7 cellular contexts compared by ENCODE assay signal in the genomic region with DNA sequence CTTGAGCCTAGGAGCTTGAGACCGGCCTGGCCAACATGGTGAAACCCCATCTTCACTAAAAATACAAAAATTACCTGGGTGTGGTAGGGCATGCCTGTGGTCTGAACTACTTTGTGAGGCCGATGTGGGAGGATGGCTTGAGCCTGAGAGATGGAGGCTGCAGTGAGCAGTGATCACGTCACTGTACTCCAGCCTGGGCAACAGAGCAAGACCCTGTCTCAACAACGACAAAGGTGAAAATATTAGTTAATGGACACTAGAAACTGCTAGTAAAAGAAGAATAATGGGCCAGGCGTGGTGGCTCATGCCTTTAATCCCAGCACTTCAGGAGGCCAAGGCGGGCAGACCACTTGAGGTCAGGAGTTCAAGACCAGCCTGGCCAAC.
DNase-seq lines count a peak whose midpoint lies in the region; ATAC-seq, FAIRE-seq and TF ChIP-seq lines count a peak whose summit lies in the region.
"Not testable (repeated sequence)": the region's sequence is repeated elsewhere in the genome, so short reads cannot be mapped to it uniquely, and the experiment has no call there.

No MANE protein-coding gene starts in this region.

- H3K23ac ChIP-seq in H9 (ENCODE audit: insufficient read length, low read depth, low read length); H1 (ENCODE audit: insufficient read length): not testable (repeated sequence)

- H3K27me3 ChIP-seq in H9 (ENCODE audit: insufficient read depth, low read length); RWPE2 (ENCODE audit: insufficient read depth, poor library complexity, severe bottlenecking); K562 (ENCODE audit: control insufficient read depth in 2 of 2, insufficient read depth in 2 of 2, low read length in 2 of 2); H1 (replicated peaks in 1 of 4; ENCODE audit: control insufficient read depth in 3 of 4, extremely low read depth in 1 of 4, insufficient read depth in 3 of 4, low read length in 3 of 4): not testable (repeated sequence)

- not testable (repeated sequence) for H4K8ac ChIP-seq in H9 (replicated peaks; ENCODE audit: insufficient read length, low read depth, low read length); H1 (ENCODE audit: extremely low read depth, insufficient read depth, low read length)

- not testable (repeated sequence) for H3K18ac ChIP-seq in H9 (ENCODE audit: insufficient read length, low read depth, low read length); H1 (ENCODE audit: extremely low read depth, low read length)

- not testable (repeated sequence) for H3K36me3 ChIP-seq in RWPE2 (ENCODE audit: low read depth); K562 (ENCODE audit: control insufficient read depth, insufficient read depth, low read length); H1 (ENCODE audit: control insufficient read depth in 2 of 4, insufficient read depth in 4 of 4, low read length in 3 of 4)

- H3T11ph ChIP-seq in H9 (ENCODE audit: low read length), result not testable (repeated sequence)

- not testable (repeated sequence) for H3K4ac ChIP-seq in H9 (ENCODE audit: low read depth, low read length); H1 (replicated peaks; ENCODE audit: insufficient read length, low read depth, low read length)

- H2AFZ ChIP-seq in H9 (ENCODE audit: low read length); K562 (ENCODE audit: low read depth, low read length); H1 (ENCODE audit: low read length): not testable (repeated sequence)

- in situ Hi-C loops in K562 (cut with MboI), result not testable (repeated sequence)

- not testable (repeated sequence) for TF ChIP-seq RAD21 in K562 (CRISPR knock-in tag; conservative IDR thresholded peaks at IDR 0.05 in 1 of 2, IDR thresholded peaks at IDR 0.05 in 1 of 2); H1 (IDR thresholded peaks at IDR 0.05 in 1 of 2, conservative IDR thresholded peaks at IDR 0.05 in 1 of 2; ENCODE audit: low read depth in 2 of 2, low read length in 2 of 2)

- not testable (repeated sequence) for ATAC-seq in RWPE2 (ENCODE audit: low read depth); K562; stimulated activated effector memory CD8-positive, alpha-beta T cell treated with anti-CD3 and anti-CD28 coated beads, Interleukin-12 subunit alpha, Interleukin-12 subunit beta, amount 100 ng/mL, for 72 hours

- H4K5ac ChIP-seq in H9 (ENCODE audit: insufficient read length, low read depth, low read length); H1 (ENCODE audit: insufficient read length, low read depth, low read length): not testable (repeated sequence)

- not testable (repeated sequence) for H2BK5ac ChIP-seq in H9 (ENCODE audit: insufficient read length, low read length)
- H2BK5ac ChIP-seq in H1 (ENCODE audit: low read depth, low read length), result 0 out of 2 replicates have a peak overlapping the region, but pooled peaks have one; percentile 31

- H3K9me3 Mint-ChIP-seq in H9; glutamatergic neuron (ENCODE audit: unreplicated experiment); mesothelial cell of epicardium; stimulated activated effector memory CD8-positive, alpha-beta T cell treated with anti-CD3 and anti-CD28 coated beads, Interleukin-12 subunit alpha, Interleukin-12 subunit beta, amount 100 ng/mL, for 72 hours: not testable (repeated sequence)

- H3K9ac ChIP-seq in H9 (ENCODE audit: extremely low read depth, insufficient read length, low read length); K562 (ENCODE audit: insufficient read depth in 1 of 2, low read depth in 2 of 2, low read length in 2 of 2); H1 (replicated peaks in 1 of 4; ENCODE audit: extremely low read depth in 1 of 4, low read depth in 3 of 4, low read length in 3 of 4): not testable (repeated sequence)

- H2BK12ac ChIP-seq in H9 (ENCODE audit: insufficient read length, low read depth, low read length); H1 (ENCODE audit: low read depth, low read length): not testable (repeated sequence)

- H3K9me1 ChIP-seq in K562 (ENCODE audit: control insufficient read depth, insufficient read depth, low read length), result not testable (repeated sequence)

- H3K4me1 ChIP-seq in H9 (ENCODE audit: insufficient read depth, low read length), result peaks cover 14% of the 10 kb centered on the region
- H3K4me1 ChIP-seq in RWPE2 (ENCODE audit: insufficient read depth, poor library complexity, severe bottlenecking), result peaks cover 39% of the 10 kb centered on the region
- not testable (repeated sequence) for H3K4me1 ChIP-seq in K562 (replicated peaks in 1 of 2; ENCODE audit: control insufficient read depth in 2 of 2, insufficient read depth in 2 of 2, low read length in 2 of 2)
- H3K4me1 ChIP-seq in H1 (replicated peaks in 1 of 4; ENCODE audit: control insufficient read depth in 3 of 4, insufficient read depth in 4 of 4, low read length in 3 of 4), result peaks cover 2 to 18% (median 11%) of the 10 kb centered on the region in 4 experiments; a peak in 6 of 7 replicates

- not testable (repeated sequence) for H3K79me1 ChIP-seq in H9 (ENCODE audit: insufficient read depth, low read depth, low read length, poor library complexity, severe bottlenecking); H1 (ENCODE audit: low read depth, low read length)

- not testable (repeated sequence) for H3K4me2 ChIP-seq in H9 (ENCODE audit: insufficient read depth, insufficient read length, low read length); K562 (ENCODE audit: insufficient read depth, low read length); H1 (ENCODE audit: insufficient read depth in 1 of 2, low read depth in 2 of 2, low read length in 2 of 2)

- H3K4me3 Mint-ChIP-seq in H9, result peak overlapping the region in 1 of 2 experiments; percentile 64; a peak in 1 of 5 replicates
- not testable (repeated sequence) for H3K4me3 Mint-ChIP-seq in glutamatergic neuron (ENCODE audit: unreplicated experiment); mesothelial cell of epicardium; stimulated activated effector memory CD8-positive, alpha-beta T cell treated with anti-CD3 and anti-CD28 coated beads, Interleukin-12 subunit alpha, Interleukin-12 subunit beta, amount 100 ng/mL, for 72 hours

- TF ChIP-seq CTCF in H9 (conservative IDR thresholded peaks at IDR 0.05); RWPE2 (IDR thresholded peaks at IDR 0.05; ENCODE audit: poor library complexity, severe bottlenecking); K562 (IDR thresholded peaks at IDR 0.05 in 2 of 3, conservative IDR thresholded peaks at IDR 0.05 in 1 of 3; ENCODE audit: insufficient read depth in 2 of 3, low read depth in 1 of 3, low read length in 3 of 3); H1 (IDR thresholded peaks at IDR 0.05; ENCODE audit: control extremely low read depth in 1 of 3, insufficient read depth in 1 of 3, low read depth in 1 of 3, low read length in 3 of 3); glutamatergic neuron (IDR thresholded peaks at IDR 0.05; ENCODE audit: partially characterized antibody, unreplicated experiment); mesothelial cell of epicardium (IDR thresholded peaks at IDR 0.05; ENCODE audit: unreplicated experiment): not testable (repeated sequence)

- not testable (repeated sequence) for H3K27me3 Mint-ChIP-seq in H9 (ENCODE audit: low read depth); glutamatergic neuron (ENCODE audit: unreplicated experiment); mesothelial cell of epicardium (ENCODE audit: low read depth)

- H4K20me1 ChIP-seq in H9 (ENCODE audit: control insufficient read depth, insufficient read depth, insufficient read length); K562 (replicated peaks; ENCODE audit: control insufficient read depth, insufficient read depth, low read length); H1 (replicated peaks in 1 of 2; ENCODE audit: control insufficient read depth in 1 of 2, insufficient read depth in 2 of 2, low read length in 2 of 2): not testable (repeated sequence)

- not testable (repeated sequence) for H4K91ac ChIP-seq in H9 (ENCODE audit: insufficient read length, low read depth, low read length); H1 (replicated peaks; ENCODE audit: insufficient read length, low read length)

- not testable (repeated sequence) for H3K14ac ChIP-seq in H9 (ENCODE audit: insufficient read depth, low read length); H1 (ENCODE audit: insufficient read length)

- H3K23me2 ChIP-seq in H9 (ENCODE audit: insufficient read length, low read depth, low read length, poor library complexity, severe bottlenecking); H1 (ENCODE audit: low read depth, low read length): not testable (repeated sequence)

- H2BK120ac ChIP-seq in H9 (ENCODE audit: low read depth, low read length, poor library complexity, severe bottlenecking); H1 (replicated peaks; ENCODE audit: low read depth, low read length): not testable (repeated sequence)

- WGBS in H9 (ENCODE audit: extremely low coverage, insufficient read length, low lambda C conversion rate), result no CpG with 5 or more reads among the region's 6 CpGs
- 86% methylated on average over 6 of the region's 6 CpGs for WGBS in K562 (ENCODE audit: insufficient coverage, low coverage, missing lambda C conversion rate)
- WGBS in H1 (ENCODE audit: extremely low coverage in 1 of 2, insufficient coverage in 1 of 2, insufficient read length in 1 of 2, insufficient replicate concordance in 2 of 2, low coverage in 1 of 2, low lambda C conversion rate in 2 of 2, missing lambda C conversion rate in 1 of 2), 2 experiments, result 92% methylated on average over 6 of the region's 6 CpGs; no CpG with 5 or more reads in 1 of the 2 experiments

- H3K27ac Mint-ChIP-seq in H9 (peak overlapping the region; percentile 79 to 90 (median 87); a peak in 4 of 7 replicates), glutamatergic neuron (ENCODE audit: unreplicated experiment) (peak overlapping the region; percentile 15), mesothelial cell of epicardium (peak overlapping the region; percentile 39)
- peak overlapping the region; percentile 10 for H3K27ac Mint-ChIP-seq in stimulated activated effector memory CD8-positive, alpha-beta T cell treated with anti-CD3 and anti-CD28 coated beads, Interleukin-12 subunit alpha, Interleukin-12 subunit beta, amount 100 ng/mL, for 72 hours

- DNase-seq in H9; RWPE2 (ENCODE audit: low spot score); K562 (ENCODE audit: extremely low read depth in 1 of 4, low spot score in 3 of 4); H1 (ENCODE audit: low read depth in 1 of 2, low spot score in 2 of 2); glutamatergic neuron; mesothelial cell of epicardium (ENCODE audit: low spot score in 2 of 2, unreplicated experiment in 2 of 2); stimulated activated effector memory CD8-positive, alpha-beta T cell treated with anti-CD3 and anti-CD28 coated beads, Interleukin-12 subunit alpha, Interleukin-12 subunit beta, amount 100 ng/mL, for 72 hours (ENCODE audit: low spot score in 2 of 2): not testable (repeated sequence)

- H3K9me3 ChIP-seq in H9 (ENCODE audit: control insufficient read depth, low read depth, low read length); RWPE2 (ENCODE audit: severe bottlenecking); K562 (replicated peaks; ENCODE audit: control insufficient read depth, insufficient read depth, low read depth, low read length); H1 (ENCODE audit: insufficient read depth in 2 of 2, low read depth in 1 of 2, low read length in 1 of 2): not testable (repeated sequence)

- not testable (repeated sequence) for TF ChIP-seq EP300 in K562 (IDR thresholded peaks at IDR 0.05; ENCODE audit: low read length); H1 (IDR thresholded peaks at IDR 0.05; ENCODE audit: borderline replicate concordance in 1 of 2, low read depth in 2 of 2, low read length in 2 of 2)

- not testable (repeated sequence) for H2AK5ac ChIP-seq in H9 (ENCODE audit: insufficient read length, low read length); H1 (ENCODE audit: low read depth, low read length)

- intact Hi-C loops in K562 (cut with micrococcal nuclease), result not testable (repeated sequence)

- H3K36me3 Mint-ChIP-seq in H9 (ENCODE audit: insufficient read depth in 1 of 3, low read depth in 3 of 3); glutamatergic neuron (ENCODE audit: unreplicated experiment); mesothelial cell of epicardium; stimulated activated effector memory CD8-positive, alpha-beta T cell treated with anti-CD3 and anti-CD28 coated beads, Interleukin-12 subunit alpha, Interleukin-12 subunit beta, amount 100 ng/mL, for 72 hours: not testable (repeated sequence)

- H2BK20ac ChIP-seq in H9 (ENCODE audit: low read depth, low read length, poor library complexity, severe bottlenecking); H1 (ENCODE audit: low read length): not testable (repeated sequence)

- BruUV-seq in K562 (replicated peaks; lab: Mats Ljungman, UMichigan), result not testable (repeated sequence)

- not testable (repeated sequence) for H3K56ac ChIP-seq in H9 (ENCODE audit: insufficient read length, low read depth, low read length); H1 (replicated peaks; ENCODE audit: insufficient read length, low read depth, low read length)

- not testable (repeated sequence) for FAIRE-seq in K562 (lab: Jason Lieb, UNC); H1 (lab: Jason Lieb, UNC)

- not testable (repeated sequence) for H2BK15ac ChIP-seq in H9 (ENCODE audit: low read depth, low read length); H1 (ENCODE audit: low read length)

- CTCF ChIA-PET in K562 (lab: Yijun Ruan, JAX; ENCODE audit: low intra/inter-chr PET ratio), result not testable (repeated sequence)
- CTCF ChIA-PET in H1 (lab: Charles Lee; ENCODE audit: partially characterized antibody), result interaction anchor here (1.4 kb wide), 1 partner anchor 11 kb away, joined by 3 read pairs; no protein-coding TSS in a partner anchor

- H3K4me3 ChIP-seq in RWPE2 (ENCODE audit: severe bottlenecking); K562; H1 (ENCODE audit: extremely low read depth in 1 of 4, insufficient read depth in 2 of 4, low read depth in 3 of 4, low read length in 4 of 4): not testable (repeated sequence)

- not testable (repeated sequence) for H3K27ac ChIP-seq in H9 (ENCODE audit: insufficient read length, low read depth, low read length); K562 (ENCODE audit: extremely low read depth, low read depth, low read length); H1 (ENCODE audit: low read depth, low read length)
- peak overlapping the region; percentile 45 for H3K27ac ChIP-seq in RWPE2 (ENCODE audit: poor library complexity, severe bottlenecking)

- H3K79me2 ChIP-seq in H9 (ENCODE audit: insufficient read depth, low read length), result peaks cover 12% of the 10 kb centered on the region; the same call in 1 of the 2 replicates
- peaks cover 35% of the 10 kb centered on the region for H3K79me2 ChIP-seq in K562 (ENCODE audit: control insufficient read depth, insufficient read depth, low read length)
- H3K79me2 ChIP-seq in H1 (ENCODE audit: control insufficient read depth in 1 of 2, insufficient read depth in 2 of 2, low read length in 2 of 2), result peaks cover 0 to 83% of the 10 kb centered on the region in 2 experiments; a peak in 3 of 4 replicates

- H3K4me1 Mint-ChIP-seq in H9 (peaks cover 59 to 61% of the 10 kb centered on the region in 2 experiments), glutamatergic neuron (ENCODE audit: low read depth, unreplicated experiment) (peaks cover 27% of the 10 kb centered on the region), mesothelial cell of epicardium (peaks cover 49% of the 10 kb centered on the region)
- peaks cover 54% of the 10 kb centered on the region for H3K4me1 Mint-ChIP-seq in stimulated activated effector memory CD8-positive, alpha-beta T cell treated with anti-CD3 and anti-CD28 coated beads, Interleukin-12 subunit alpha, Interleukin-12 subunit beta, amount 100 ng/mL, for 72 hours

- POLR2A ChIA-PET in K562 (lab: Yijun Ruan, JAX), result not testable (repeated sequence)
- POLR2A ChIA-PET in H1 (lab: Charles Lee; ENCODE audit: partially characterized antibody), result interaction anchor here (0.5 to 0.6 kb wide), 2 partner anchors 75 to 190 kb away, joined by 3 read pairs; no protein-coding TSS in a partner anchor

- TF ChIP-seq POLR2A in K562 (conservative IDR thresholded peaks at IDR 0.05); H1 (IDR thresholded peaks at IDR 0.05; ENCODE audit: control extremely low read depth in 1 of 2, low read depth in 2 of 2, low read length in 2 of 2): not testable (repeated sequence)

Comparison
In these comparisons a context has a peak if more than half of its experiments do, and no peak if none do; other contexts are left out.
1. H3K27ac Mint-ChIP-seq: peak in every context shown above with its lines; median percentile 87 in H9; 39 in mesothelial cell of epicardium; 15 in glutamatergic neuron; 10 in stimulated activated effector memory CD8-positive, alpha-beta T cell treated with anti-CD3 and anti-CD28 coated beads, Interleukin-12 subunit alpha, Interleukin-12 subunit beta, amount 100 ng/mL, for 72 hours.